1 cellular context compared by ENCODE assay signal in the genomic region with DNA sequence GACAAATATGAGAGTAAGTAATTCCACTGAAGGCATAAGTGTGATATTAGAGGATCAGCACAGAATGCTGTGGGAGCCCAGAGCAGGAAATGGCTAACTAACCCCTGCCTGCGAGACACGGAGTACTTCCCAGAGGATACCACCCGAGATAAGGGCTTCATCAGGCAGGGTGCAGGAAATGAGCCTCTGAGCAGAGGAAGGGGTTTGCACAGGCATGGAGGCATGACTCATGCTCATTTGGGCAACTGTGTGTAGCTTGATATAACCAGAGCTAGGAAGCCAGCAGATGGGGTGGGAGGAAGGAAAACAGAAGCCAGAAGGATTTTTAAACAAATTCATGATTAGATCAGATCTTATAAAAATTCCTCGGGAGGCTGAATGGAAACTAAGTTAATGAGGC.
A peak's percentile ranks its signal among the peaks of the same experiment; 100 is the strongest.
TF ChIP-seq lines count a peak whose summit lies in the region.

No MANE protein-coding gene starts in this region.

TF ChIP-seq in K562, 482 proteins besides CTCF, POLR2A, EP300 and RAD21 (continued from another document and continues in another):
- TF ChIP-seq CBFA2T3 (IDR thresholded peaks at IDR 0.05) (peak; percentile 75), MBD2 (IDR thresholded peaks at IDR 0.05; ENCODE audit: borderline replicate concordance, low read depth) (no peak), SRSF9 (IDR thresholded peaks at IDR 0.05; ENCODE audit: borderline replicate concordance, low read depth, low read length) (no peak), CHD2 (IDR thresholded peaks at IDR 0.05; ENCODE audit: low read depth, low read length) (no peak), NFE2 (IDR thresholded peaks at IDR 0.05; ENCODE audit: low read depth) (peak; percentile 28; the same call in 1 of the 2 replicates), TEAD4 (IDR thresholded peaks at IDR 0.05; ENCODE audit: low read length) (peak; percentile 22; the same call in 1 of the 2 replicates), TEAD4 (CRISPR knock-in tag; IDR thresholded peaks at IDR 0.05; ENCODE audit: borderline replicate concordance) (no peak), SMARCE1 (IDR thresholded peaks at IDR 0.05) (peak; percentile 60; the same call in 1 of the 2 replicates), ETV5 (CRISPR knock-in tag; IDR thresholded peaks at IDR 0.05; ENCODE audit: low read depth) (peak; percentile 70; the same call in 1 of the 2 replicates), TRIM24 (IDR thresholded peaks at IDR 0.05) (peak in 1 of 2 experiments; percentile 32; a peak in 1 of 4 replicates), HDAC8 (tag; IDR thresholded peaks at IDR 0.05) (no peak), ARID1B (IDR thresholded peaks at IDR 0.05) (peak; percentile 79), TCFL5 (CRISPR knock-in tag; conservative IDR thresholded peaks at IDR 0.05) (no peak), MAFF (IDR thresholded peaks at IDR 0.05; ENCODE audit: low read length) (no peak), JUN (IDR thresholded peaks at IDR 0.05; ENCODE audit: borderline replicate concordance, low read depth, low read length) (peak; percentile 80; the same call in 1 of the 2 replicates), JUN (CRISPR knock-in tag; IDR thresholded peaks at IDR 0.05; ENCODE audit: borderline replicate concordance) (no peak), XRCC4 (IDR thresholded peaks at IDR 0.05; ENCODE audit: extremely low read depth, insufficient read depth, insufficient read length) (no peak), CTBP1 (IDR thresholded peaks at IDR 0.05; ENCODE audit: borderline replicate concordance) (peak; percentile 61), GABPA (tag; conservative IDR thresholded peaks at IDR 0.05; ENCODE audit: low read depth) (0 out of 2 replicates have a peak, but pooled peaks have one; percentile 34), U2AF2 (optimal IDR thresholded peaks at IDR 0.05; ENCODE audit: low read depth, low read length) (no peak), RFX5 (IDR thresholded peaks at IDR 0.05; ENCODE audit: low read depth, low read length) (no peak), BCOR (IDR thresholded peaks at IDR 0.05) (no peak), DPF2 (IDR thresholded peaks at IDR 0.05) (peak; percentile 75; the same call in 1 of the 2 replicates), ZNF175 (CRISPR knock-in tag; IDR thresholded peaks at IDR 0.05; ENCODE audit: low read depth) (no peak), ETS2 (tag; IDR thresholded peaks at IDR 0.05; ENCODE audit: borderline replicate concordance, poor library complexity, severe bottlenecking) (no peak), ZFP1 (CRISPR knock-in tag; IDR thresholded peaks at IDR 0.05) (no peak), KLF16 (IDR thresholded peaks at IDR 0.05) (no peak), C11orf30 (IDR thresholded peaks at IDR 0.05; ENCODE audit: low read depth) (0 out of 2 replicates have a peak, but pooled peaks have one; percentile 8), BRCA1 (IDR thresholded peaks at IDR 0.05) (no peak), BRCA1 (CRISPR knock-in tag; IDR thresholded peaks at IDR 0.05) (no peak), SOX6 (IDR thresholded peaks at IDR 0.05) (0 out of 2 replicates have a peak, but pooled peaks have one; percentile 27), SMARCC2 (IDR thresholded peaks at IDR 0.05; ENCODE audit: low read depth) (0 out of 2 replicates have a peak, but pooled peaks have one; percentile 40), FOSL1 (tag; conservative IDR thresholded peaks at IDR 0.05) (peak; percentile 94), MCM3 (IDR thresholded peaks at IDR 0.05) (no peak), NR2C2 (CRISPR knock-in tag; IDR thresholded peaks at IDR 0.05) (no peak), NR2C2 (tag; IDR thresholded peaks at IDR 0.05) (0 out of 2 replicates have a peak, but pooled peaks have one; percentile 26)
- TF ChIP-seq, protein P1, sequence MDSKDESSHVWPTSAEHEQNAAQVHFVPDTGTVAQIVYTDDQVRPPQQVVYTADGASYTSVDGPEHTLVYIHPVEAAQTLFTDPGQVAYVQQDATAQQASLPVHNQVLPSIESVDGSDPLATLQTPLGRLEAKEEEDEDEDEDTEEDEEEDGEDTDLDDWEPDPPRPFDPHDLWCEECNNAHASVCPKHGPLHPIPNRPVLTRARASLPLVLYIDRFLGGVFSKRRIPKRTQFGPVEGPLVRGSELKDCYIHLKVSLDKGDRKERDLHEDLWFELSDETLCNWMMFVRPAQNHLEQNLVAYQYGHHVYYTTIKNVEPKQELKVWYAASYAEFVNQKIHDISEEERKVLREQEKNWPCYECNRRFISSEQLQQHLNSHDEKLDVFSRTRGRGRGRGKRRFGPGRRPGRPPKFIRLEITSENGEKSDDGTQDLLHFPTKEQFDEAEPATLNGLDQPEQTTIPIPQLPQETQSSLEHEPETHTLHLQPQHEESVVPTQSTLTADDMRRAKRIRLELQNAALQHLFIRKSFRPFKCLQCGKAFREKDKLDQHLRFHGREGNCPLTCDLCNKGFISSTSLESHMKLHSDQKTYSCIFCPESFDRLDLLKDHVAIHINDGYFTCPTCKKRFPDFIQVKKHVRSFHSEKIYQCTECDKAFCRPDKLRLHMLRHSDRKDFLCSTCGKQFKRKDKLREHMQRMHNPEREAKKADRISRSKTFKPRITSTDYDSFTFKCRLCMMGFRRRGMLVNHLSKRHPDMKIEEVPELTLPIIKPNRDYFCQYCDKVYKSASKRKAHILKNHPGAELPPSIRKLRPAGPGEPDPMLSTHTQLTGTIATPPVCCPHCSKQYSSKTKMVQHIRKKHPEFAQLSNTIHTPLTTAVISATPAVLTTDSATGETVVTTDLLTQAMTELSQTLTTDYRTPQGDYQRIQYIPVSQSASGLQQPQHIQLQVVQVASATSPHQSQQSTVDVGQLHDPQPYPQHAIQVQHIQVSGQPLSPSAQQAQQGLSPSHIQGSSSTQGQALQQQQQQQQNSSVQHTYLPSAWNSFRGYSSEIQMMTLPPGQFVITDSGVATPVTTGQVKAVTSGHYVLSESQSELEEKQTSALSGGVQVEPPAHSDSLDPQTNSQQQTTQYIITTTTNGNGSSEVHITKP (IDR thresholded peaks at IDR 0.05; ENCODE audit: partially characterized antibody): no peak
- TF ChIP-seq, protein P2, sequence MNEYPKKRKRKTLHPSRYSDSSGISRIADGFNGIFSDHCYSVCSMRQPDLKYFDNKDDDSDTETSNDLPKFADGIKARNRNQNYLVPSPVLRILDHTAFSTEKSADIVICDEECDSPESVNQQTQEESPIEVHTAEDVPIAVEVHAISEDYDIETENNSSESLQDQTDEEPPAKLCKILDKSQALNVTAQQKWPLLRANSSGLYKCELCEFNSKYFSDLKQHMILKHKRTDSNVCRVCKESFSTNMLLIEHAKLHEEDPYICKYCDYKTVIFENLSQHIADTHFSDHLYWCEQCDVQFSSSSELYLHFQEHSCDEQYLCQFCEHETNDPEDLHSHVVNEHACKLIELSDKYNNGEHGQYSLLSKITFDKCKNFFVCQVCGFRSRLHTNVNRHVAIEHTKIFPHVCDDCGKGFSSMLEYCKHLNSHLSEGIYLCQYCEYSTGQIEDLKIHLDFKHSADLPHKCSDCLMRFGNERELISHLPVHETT (CRISPR knock-in tag; conservative IDR thresholded peaks at IDR 0.05 in 1 of 2, IDR thresholded peaks at IDR 0.05 in 1 of 2): no peak
- TF ChIP-seq, protein P3, sequence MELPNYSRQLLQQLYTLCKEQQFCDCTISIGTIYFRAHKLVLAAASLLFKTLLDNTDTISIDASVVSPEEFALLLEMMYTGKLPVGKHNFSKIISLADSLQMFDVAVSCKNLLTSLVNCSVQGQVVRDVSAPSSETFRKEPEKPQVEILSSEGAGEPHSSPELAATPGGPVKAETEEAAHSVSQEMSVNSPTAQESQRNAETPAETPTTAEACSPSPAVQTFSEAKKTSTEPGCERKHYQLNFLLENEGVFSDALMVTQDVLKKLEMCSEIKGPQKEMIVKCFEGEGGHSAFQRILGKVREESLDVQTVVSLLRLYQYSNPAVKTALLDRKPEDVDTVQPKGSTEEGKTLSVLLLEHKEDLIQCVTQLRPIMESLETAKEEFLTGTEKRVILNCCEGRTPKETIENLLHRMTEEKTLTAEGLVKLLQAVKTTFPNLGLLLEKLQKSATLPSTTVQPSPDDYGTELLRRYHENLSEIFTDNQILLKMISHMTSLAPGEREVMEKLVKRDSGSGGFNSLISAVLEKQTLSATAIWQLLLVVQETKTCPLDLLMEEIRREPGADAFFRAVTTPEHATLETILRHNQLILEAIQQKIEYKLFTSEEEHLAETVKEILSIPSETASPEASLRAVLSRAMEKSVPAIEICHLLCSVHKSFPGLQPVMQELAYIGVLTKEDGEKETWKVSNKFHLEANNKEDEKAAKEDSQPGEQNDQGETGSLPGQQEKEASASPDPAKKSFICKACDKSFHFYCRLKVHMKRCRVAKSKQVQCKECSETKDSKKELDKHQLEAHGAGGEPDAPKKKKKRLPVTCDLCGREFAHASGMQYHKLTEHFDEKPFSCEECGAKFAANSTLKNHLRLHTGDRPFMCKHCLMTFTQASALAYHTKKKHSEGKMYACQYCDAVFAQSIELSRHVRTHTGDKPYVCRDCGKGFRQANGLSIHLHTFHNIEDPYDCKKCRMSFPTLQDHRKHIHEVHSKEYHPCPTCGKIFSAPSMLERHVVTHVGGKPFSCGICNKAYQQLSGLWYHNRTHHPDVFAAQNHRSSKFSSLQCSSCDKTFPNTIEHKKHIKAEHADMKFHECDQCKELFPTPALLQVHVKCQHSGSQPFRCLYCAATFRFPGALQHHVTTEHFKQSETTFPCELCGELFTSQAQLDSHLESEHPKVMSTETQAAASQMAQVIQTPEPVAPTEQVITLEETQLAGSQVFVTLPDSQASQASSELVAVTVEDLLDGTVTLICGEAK (IDR thresholded peaks at IDR 0.05): 0 out of 2 replicates have a peak, but pooled peaks have one; percentile 38
- TF ChIP-seq, protein P3 (CRISPR knock-in tag; IDR thresholded peaks at IDR 0.05): no peak
- TF ChIP-seq, protein P4, sequence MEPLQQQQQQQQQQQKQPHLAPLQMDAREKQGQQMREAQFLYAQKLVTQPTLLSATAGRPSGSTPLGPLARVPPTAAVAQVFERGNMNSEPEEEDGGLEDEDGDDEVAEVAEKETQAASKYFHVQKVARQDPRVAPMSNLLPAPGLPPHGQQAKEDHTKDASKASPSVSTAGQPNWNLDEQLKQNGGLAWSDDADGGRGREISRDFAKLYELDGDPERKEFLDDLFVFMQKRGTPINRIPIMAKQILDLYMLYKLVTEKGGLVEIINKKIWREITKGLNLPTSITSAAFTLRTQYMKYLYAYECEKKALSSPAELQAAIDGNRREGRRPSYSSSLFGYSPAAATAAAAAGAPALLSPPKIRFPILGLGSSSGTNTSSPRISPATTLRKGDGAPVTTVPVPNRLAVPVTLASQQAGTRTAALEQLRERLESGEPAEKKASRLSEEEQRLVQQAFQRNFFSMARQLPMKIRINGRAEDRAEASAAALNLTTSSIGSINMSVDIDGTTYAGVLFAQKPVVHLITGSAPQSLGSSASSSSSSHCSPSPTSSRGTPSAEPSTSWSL (CRISPR knock-in tag; IDR thresholded peaks at IDR 0.05; ENCODE audit: borderline replicate concordance): no peak
- TF ChIP-seq, protein P5, sequence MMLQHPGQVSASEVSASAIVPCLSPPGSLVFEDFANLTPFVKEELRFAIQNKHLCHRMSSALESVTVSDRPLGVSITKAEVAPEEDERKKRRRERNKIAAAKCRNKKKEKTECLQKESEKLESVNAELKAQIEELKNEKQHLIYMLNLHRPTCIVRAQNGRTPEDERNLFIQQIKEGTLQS (IDR thresholded peaks at IDR 0.05): peak; percentile 83
- TF ChIP-seq, protein P5 (CRISPR knock-in tag; conservative IDR thresholded peaks at IDR 0.05): no peak
